Comparison of ENCODE assay signal across 10 cellular contexts in the genomic region with DNA sequence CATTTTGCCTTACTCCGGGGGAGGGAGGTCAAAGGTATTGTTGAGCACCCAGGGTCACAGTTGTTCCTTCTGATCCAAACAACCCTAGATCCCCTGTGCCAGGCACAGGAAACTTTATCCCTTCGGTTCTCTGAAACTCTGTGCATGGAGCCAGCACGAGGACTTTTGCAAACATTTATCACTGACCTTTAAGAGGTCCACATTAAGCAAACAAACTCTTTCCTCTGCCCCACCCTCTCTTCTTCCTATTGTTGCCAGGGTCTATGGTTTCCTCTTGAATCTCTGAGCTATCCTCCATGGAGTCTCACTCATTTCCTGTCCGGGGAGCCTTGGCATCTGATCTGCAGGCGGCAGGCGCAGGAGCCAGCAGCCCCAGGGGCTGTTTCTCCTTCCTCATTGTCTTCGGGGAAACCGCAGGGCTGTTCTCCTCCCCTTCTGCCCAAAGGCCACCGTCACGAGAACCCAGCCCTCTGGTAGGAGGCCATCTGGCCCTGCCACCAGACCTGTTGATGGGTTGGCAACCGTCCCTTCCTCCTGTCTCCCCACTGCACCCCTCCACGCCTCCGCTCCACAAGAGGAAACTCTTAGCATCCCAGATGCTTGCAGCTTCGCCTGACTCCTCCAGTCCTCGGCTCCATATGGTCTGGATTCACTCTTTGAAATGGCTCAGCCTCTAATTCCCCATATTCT.
DNase-seq lines count a peak whose midpoint lies in the region; ATAC-seq, FAIRE-seq and TF ChIP-seq lines count a peak whose summit lies in the region.
"Had no signal": no experiment of that assay in that cellular context is flagged by ENCODE, and none has a peak within 500 bp of the region (broad histone marks: within the 10 kb centered on the region; RNA-seq: fewer than 3 reads in every experiment).

No MANE protein-coding gene starts in this region.

- no peak overlapping the region for H3K4me2 ChIP-seq in GM12878 (ENCODE audit: control insufficient read depth, insufficient read depth)

- no peak for TF ChIP-seq RAD21 in GM12878 (IDR thresholded peaks at IDR 0.05; ENCODE audit: insufficient read depth, low read depth, low read length)

- no peak overlapping the region for H3K4me3 ChIP-seq in GM12878
- H3K4me3 ChIP-seq in tibial artery: no peak overlapping the region

- no peak for TF ChIP-seq CTCF in GM12878 (IDR thresholded peaks at IDR 0.05 in 2 of 3, conservative IDR thresholded peaks at IDR 0.05 in 1 of 3; ENCODE audit: control insufficient read depth in 2 of 3, extremely low read depth in 1 of 3, insufficient read depth in 1 of 3, low read depth in 3 of 3, low read length in 3 of 3)
- no peak for TF ChIP-seq CTCF in tibial artery (IDR thresholded peaks at IDR 0.05)

- H3K4me1 ChIP-seq in GM12878 (ENCODE audit: control insufficient read depth, insufficient read depth, low read length) (no peaks in the 10 kb centered on the region), tibial artery (peaks cover 0 to 10% (median 0%) of the 10 kb centered on the region in 4 donors)

- ATAC-seq in GM12878 (peak; percentile 81), GM18858 (IDR thresholded peaks at IDR 0.05; ENCODE audit: unreplicated experiment) (no peak)

- POLR2A ChIA-PET in GM12878 (lab: Charles Lee): interaction anchor here (0.6 kb wide), 1 partner anchor 424 kb away, joined by 6 read pairs; no protein-coding TSS in a partner anchor

- no peaks in the 10 kb centered on the region for H3K36me3 ChIP-seq in GM12878 (ENCODE audit: control insufficient read depth in 2 of 2, insufficient read depth in 2 of 2, low read length in 1 of 2)
- H3K36me3 ChIP-seq in tibial artery: no peaks in the 10 kb centered on the region
- H3K36me3 ChIP-seq: neutrophil had no signal

- H3K9me3 ChIP-seq in GM12878 (replicated peaks; ENCODE audit: control insufficient read depth, insufficient read depth, low read length): no peaks in the 10 kb centered on the region; the same call in 2 of the 3 replicates
- H3K9me3 ChIP-seq in tibial artery: peaks cover 0 to 9% (median 0%) of the 10 kb centered on the region in 3 donors
- H3K9me3 ChIP-seq: neutrophil had no signal

- RAD21 ChIA-PET in GM12878 (lab: Charles Lee; ENCODE audit: unreplicated experiment): interaction anchor here (1.0 to 1.4 kb wide), 2 partner anchors 81 to 329 kb away, joined by 3 read pairs; no protein-coding TSS in a partner anchor

- BruUV-seq in GM12878 (replicated peaks; lab: Mats Ljungman, UMichigan): no TSS peak

- no peak overlapping the region for H2AFZ ChIP-seq in GM12878 (ENCODE audit: control insufficient read depth, low read depth, low read length)

- no peaks in the 10 kb centered on the region for H3K79me2 ChIP-seq in GM12878 (ENCODE audit: control insufficient read depth, insufficient read depth, low read length)

- CTCF ChIA-PET in GM12878 (lab: Yijun Ruan, JAX): no interaction called here

- H4K20me1 ChIP-seq in GM12878 (ENCODE audit: control insufficient read depth, insufficient read depth): no peaks in the 10 kb centered on the region

- DNase-seq in AML-193 (lab: John Stamatoyannopoulos, UW): peak; percentile 94 to 96
- peak; percentile 5 for DNase-seq in NCI-H146 treated with DMSO at 0.1 percent for 48 hours (lab: John Stamatoyannopoulos, UW; ENCODE audit: unreplicated experiment)
- no peak for DNase-seq in GM12878 (ENCODE audit: low read depth, low spot score)
- peak; percentile 9 for DNase-seq in kidney tubule cell (ENCODE audit: low spot score)
- DNase-seq in tibial artery: peak; percentile 79 to 86
- no peak for DNase-seq in central memory CD4-positive, alpha-beta T cell
- no peak for DNase-seq in RKO (ENCODE audit: low spot score)

- H3K9ac ChIP-seq in GM12878 (ENCODE audit: control insufficient read depth, insufficient read depth, low read length): no peak overlapping the region

- H3K27me3 ChIP-seq in GM12878 (replicated peaks in 1 of 2; ENCODE audit: control insufficient read depth in 2 of 2, insufficient read depth in 2 of 2, low read length in 1 of 2) (no peaks in the 10 kb centered on the region), tibial artery (no peaks in the 10 kb centered on the region)
- H3K27me3 ChIP-seq: neutrophil had no signal

- in situ Hi-C loops in GM12878 (cut with MboI): no loop called here

- H3K27ac ChIP-seq in GM12878 (ENCODE audit: control insufficient read depth, insufficient read depth) (no peak overlapping the region), tibial artery (peak overlapping the region in 1 of 2 donors; percentile 15)
- H3K27ac ChIP-seq: neutrophil, VCaP had no signal

- TF ChIP-seq POLR2A in GM12878 (IDR thresholded peaks at IDR 0.05; ENCODE audit: low read depth, low read length): no peak

- intact Hi-C loops in GM12878 (cut with micrococcal nuclease; ENCODE audit: unreplicated experiment) (no loop called here), tibial artery (cut with DNase I; ENCODE audit: low total_unique reads) (no loop called here)

- WGBS in GM12878 (ENCODE audit: insufficient coverage, insufficient replicate concordance, low lambda C conversion rate, missing lambda C conversion rate): 14% methylated on average over 15 of the region's 15 CpGs

- SMC1A ChIA-PET in GM12878 (lab: Charles Lee; ENCODE audit: uncharacterized antibody, unreplicated experiment): interaction anchor here (0.7 to 1.8 kb wide), 6 partner anchors 10 to 397 kb away, joined by 3 to 4 read pairs (median 3); no protein-coding TSS in a partner anchor

- no peak for TF ChIP-seq EP300 in GM12878 (IDR thresholded peaks at IDR 0.05; ENCODE audit: borderline replicate concordance in 1 of 2, control insufficient read depth in 1 of 2, low read depth in 2 of 2, low read length in 2 of 2)

- no peak for FAIRE-seq in GM12878 (lab: Jason Lieb, UNC)

TF ChIP-seq in GM12878, 131 proteins besides CTCF, POLR2A, EP300 and RAD21:
- TF ChIP-seq IKZF1 (conservative IDR thresholded peaks at IDR 0.05) (peak; percentile 28; the same call in 1 of the 2 replicates), SP1 (IDR thresholded peaks at IDR 0.05; ENCODE audit: low read depth, low read length) (no peak)

Comparison
In these comparisons a context has a peak if more than half of its experiments do, and no peak if none do; other contexts are left out.
1. DNase-seq: peak in AML-193 (2 of 2), NCI-H146 treated with DMSO at 0.1 percent for 48 hours (single experiment), kidney tubule cell (single experiment) and tibial artery (2 of 2); none in GM12878 (single experiment), central memory CD4-positive, alpha-beta T cell (single experiment) and RKO (single experiment).